20 cellular contexts compared by ENCODE assay signal in the genomic region with DNA sequence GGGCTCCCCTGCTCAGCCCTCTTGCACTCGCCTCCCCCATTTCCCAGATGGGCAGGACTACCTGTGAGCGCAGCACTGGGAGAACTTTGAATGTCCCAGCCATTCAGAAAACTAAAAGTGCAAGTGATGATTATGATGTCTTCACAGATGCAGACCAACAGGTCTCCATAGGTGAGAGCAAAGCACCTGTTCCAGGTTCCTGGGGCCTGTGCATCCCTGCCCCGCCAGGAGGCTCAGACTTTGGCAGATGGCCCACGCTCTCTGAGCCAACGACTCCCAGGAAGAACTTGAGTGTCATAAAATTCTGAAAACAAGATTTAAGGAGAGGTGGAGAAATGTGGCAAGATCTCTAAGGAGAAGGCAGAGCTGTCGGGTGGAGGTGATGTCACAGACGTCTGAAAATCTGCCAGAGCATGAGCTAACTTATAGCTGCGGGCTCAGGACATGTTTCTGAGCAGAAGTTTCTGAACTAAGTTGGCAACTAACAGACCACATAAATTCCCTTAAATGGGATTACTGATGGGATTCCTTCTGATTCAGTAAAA.
"Had no signal": no experiment of that assay in that cellular context is flagged by ENCODE, and none has a peak within 500 bp of the region (broad histone marks: within the 10 kb centered on the region; RNA-seq: fewer than 3 reads in every experiment).

No MANE protein-coding gene starts in this region.

- H3K27me3 ChIP-seq: neutrophil had no signal

- H3K4me3 ChIP-seq: coronary artery, esophagus squamous epithelium, left ventricle myocardium inferior, lower lobe of right lung, stomach, thoracic aorta, transverse colon had no signal

- H3K9me3 ChIP-seq: esophagus squamous epithelium, left ventricle myocardium inferior, lower lobe of right lung, neutrophil, stomach, thoracic aorta, transverse colon had no signal

- H3K27ac ChIP-seq: coronary artery, esophagus squamous epithelium, left ventricle myocardium inferior, lower lobe of right lung, neutrophil, stomach, thoracic aorta, transverse colon had no signal

- H3K36me3 ChIP-seq: esophagus squamous epithelium, left ventricle myocardium inferior, lower lobe of right lung, stomach, thoracic aorta, transverse colon had no signal

- DNase-seq: effector CD4-positive, alpha-beta T cell; esophagus squamous epithelium; foreskin fibroblast; immature natural killer cell; kidney; left cardiac atrium; left ventricle myocardium inferior; lower lobe of right lung; mesenchymal stem cell; naive thymus-derived CD4-positive, alpha-beta T cell; nephron progenitor cell; small intestine; stimulated activated CD4-positive, alpha-beta T cell treated with anti-CD3 and anti-CD28 coated beads, Interleukin-12 subunit alpha, Interleukin-12 subunit beta, amount 100 ng/mL, for 4 hours; stimulated activated naive CD4-positive, alpha-beta T cell; stomach; substantia nigra; transverse colon had no signal

- ATAC-seq: left cardiac atrium; lower lobe of right lung; naive thymus-derived CD4-positive, alpha-beta T cell had no signal

- H3K4me1 ChIP-seq: esophagus squamous epithelium, left ventricle myocardium inferior, lower lobe of right lung, stomach, transverse colon had no signal
